In genomic region chr21:28992526-28993292, GRCh38 we compare ENCODE assay signal across 8 cellular contexts. TPM values are rescaled to one million over a fixed set of nuclear protein-coding genes. Genes with fewer than 3 reads are reported as not detected.
DNase-seq lines count a peak whose midpoint lies in the region; ATAC-seq, FAIRE-seq and TF ChIP-seq lines count a peak whose summit lies in the region.

Gene LTN1 (minus strand): TSS chr21:28992877. CDS start chr21:28992805, 72 bp downstream.

- no peaks in the 10 kb centered on the region for H3K36me3 ChIP-seq in kidney (ENCODE audit: control insufficient read depth in 1 of 2, insufficient read depth in 2 of 2, low read length in 2 of 2)

- peak; percentile 98 for ATAC-seq in GM19043 (IDR thresholded peaks at IDR 0.05; ENCODE audit: low read depth, unreplicated experiment)
- peak; percentile 98 for ATAC-seq in HG03378 (IDR thresholded peaks at IDR 0.05; ENCODE audit: unreplicated experiment)

- H3K9ac ChIP-seq in kidney (ENCODE audit: low read length in 2 of 2) = peak within 1 kb of the TSS; percentile 71 to 85

- intact Hi-C loops in kidney (cut with DNase I) = no loop called here

- DNase-seq in AG10803 (ENCODE audit: low read depth) = peak; percentile 99
- DNase-seq in NCI-H460 (ENCODE audit: extremely low read depth, low read depth) = peak; percentile 97
- DNase-seq in activated CD4-positive, CD25-positive, alpha-beta regulatory T cell treated with anti-CD3 and anti-CD28 coated beads, Interleukin-2, amount 50 U/mL, for 72 hours = peak; percentile 96
- peak; percentile 97 for DNase-seq in cerebellum (ENCODE audit: low spot score)
- DNase-seq in kidney = peak; percentile 100
- DNase-seq in stimulated activated CD4-positive, alpha-beta T cell treated with anti-CD3 and anti-CD28 coated beads, Interleukin-15, amount 100 ng/mL, for 24 hours = peak; percentile 99

- peak within 1 kb of the TSS; percentile 84 to 88 for H3K27ac ChIP-seq in kidney (ENCODE audit: low read depth in 2 of 2, low read length in 2 of 2)

- TF ChIP-seq CTCF in AG10803 (conservative IDR thresholded peaks at IDR 0.05; ENCODE audit: low read length) (no peak), kidney (IDR thresholded peaks at IDR 0.05; ENCODE audit: borderline replicate concordance, extremely low read depth, insufficient read depth) (no peak)

- peak within 1 kb of the TSS; percentile 96 for H3K4me3 ChIP-seq in AG10803 (ENCODE audit: low read length)
- H3K4me3 ChIP-seq in kidney (ENCODE audit: low read length in 2 of 2) = peak within 1 kb of the TSS; percentile 81 to 93

- FAIRE-seq in kidney (lab: Jason Lieb, UNC) = peak; percentile 97

- H3K4me1 ChIP-seq in kidney (ENCODE audit: control insufficient read depth in 1 of 2, insufficient read depth in 1 of 2, low read depth in 1 of 2, low read length in 2 of 2) = peaks cover 0 to 2% of the 10 kb centered on the region in 2 donors

- no peaks in the 10 kb centered on the region for H3K9me3 ChIP-seq in kidney (ENCODE audit: control insufficient read depth in 1 of 2, low read length in 2 of 2)

RNA-seq across cellular contexts. Expression of gene LTN1, which starts in this region (rescaled TPM):
- total RNA-seq in NCI-H460 (2014; rRNA removed; shearing (Covaris generic)) = 16.8 and 17.0 TPM in 2 replicates
- 11.7 and 22.7 TPM in 2 replicates for polyA plus RNA-seq in NCI-H460 (2014; cell fraction: nucleus; rRNA removed)
- total RNA-seq in cerebellum (46.5 TPM), kidney (25.0 TPM)
- 3.6 TPM for polyA plus RNA-seq in kidney (ENCODE audit: insufficient read depth, low read depth, low replicate concordance)

Comparison
In these comparisons a context has a peak if more than half of its experiments do, and no peak if none do; other contexts are left out.
1. Peak in every context shown above with its lines: DNase-seq, ATAC-seq, H3K4me3 ChIP-seq and H3K27ac ChIP-seq.